Comparison of ENCODE assay signal across 9 cellular contexts in the genomic region with DNA sequence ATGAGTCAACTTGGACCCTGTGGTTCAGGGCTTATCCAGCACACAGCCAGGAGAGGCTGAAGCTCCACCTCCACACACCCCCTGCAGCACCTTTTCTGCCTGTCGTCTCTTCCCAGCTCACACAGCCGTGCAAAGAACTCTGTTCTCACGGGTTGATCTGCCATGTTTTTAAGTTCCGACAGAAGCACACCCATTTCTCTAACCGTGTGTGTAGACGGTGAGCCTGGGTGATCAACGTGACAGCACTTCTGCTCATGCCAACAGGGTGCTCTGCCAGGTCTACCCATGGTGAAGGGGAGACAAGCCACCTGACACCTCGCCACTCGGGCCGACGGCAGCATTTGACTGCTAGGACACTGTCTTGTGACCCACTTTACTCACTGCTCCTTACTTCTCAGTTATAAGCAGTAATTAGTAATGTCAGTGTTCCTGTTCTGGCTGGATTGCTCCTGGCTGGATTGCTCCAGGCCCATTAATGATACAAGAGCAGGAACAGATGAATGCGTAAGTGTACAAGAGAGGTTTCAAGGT.
DNase-seq lines count a peak whose midpoint lies in the region; ATAC-seq, FAIRE-seq and TF ChIP-seq lines count a peak whose summit lies in the region.
"Had no signal": no experiment of that assay in that cellular context is flagged by ENCODE, and none has a peak within 500 bp of the region (broad histone marks: within the 10 kb centered on the region; RNA-seq: fewer than 3 reads in every experiment).

No MANE protein-coding gene starts in this region.

- peak in 1 of 5 donors; percentile 9 for DNase-seq in CD8-positive, alpha-beta memory T cell
- DNase-seq in SJSA1 (ENCODE audit: low read depth in 1 of 2, low spot score in 2 of 2) = no peak
- no peak for DNase-seq in pancreas
- DNase-seq in NCI-H748 treated with DMSO at 0.1 percent for 48 hours (lab: John Stamatoyannopoulos, UW) = no peak
- no peak for DNase-seq in SHP77 treated with DMSO at 0.1 percent for 48 hours (lab: John Stamatoyannopoulos, UW)
- DNase-seq in OCI-M2 (lab: John Stamatoyannopoulos, UW; ENCODE audit: unreplicated experiment) = no peak
- no peak for DNase-seq in stimulated activated CD4-positive, alpha-beta T cell treated with anti-CD3 and anti-CD28 coated beads, Interleukin-2, amount 100 ng/mL, for 48 hours
- DNase-seq: NK-92 treated with Interleukin-12 subunit alpha and Interleukin-12 subunit beta, amount 100 ng/mL, for 24 hours had no signal

- H3K27me3 Mint-ChIP-seq in CD8-positive, alpha-beta memory T cell = no peaks in the 10 kb centered on the region

- peak overlapping the region in 6 of 8 donors; percentile 1 to 95 (median 73) for H3K27ac Mint-ChIP-seq in CD8-positive, alpha-beta memory T cell

- no peaks in the 10 kb centered on the region for H3K27me3 ChIP-seq in CD8-positive, alpha-beta memory T cell (ENCODE audit: insufficient read depth, low read length, poor library complexity, severe bottlenecking)
- H3K27me3 ChIP-seq in SJSA1 (replicated peaks) (no peaks in the 10 kb centered on the region), esophagus (ENCODE audit: control insufficient read depth in 1 of 2, insufficient read depth in 2 of 2, low read length in 2 of 2) (no peaks in the 10 kb centered on the region), pancreas (no peaks in the 10 kb centered on the region)

- H3K4me3 ChIP-seq in CD8-positive, alpha-beta memory T cell (ENCODE audit: low read length) = no peak overlapping the region
- H3K4me3 ChIP-seq in SJSA1 = no peak overlapping the region
- no peak overlapping the region for H3K4me3 ChIP-seq in esophagus (ENCODE audit: low read depth in 1 of 2, low read length in 2 of 2)
- H3K4me3 ChIP-seq in pancreas = no peak overlapping the region

- no peak for FAIRE-seq in pancreas (lab: Jason Lieb, UNC)

- H3K36me3 Mint-ChIP-seq in CD8-positive, alpha-beta memory T cell = peaks cover 0 to 40% (median 0%) of the 10 kb centered on the region in 3 donors

- intact Hi-C loops in pancreas (cut with DNase I) = no loop called here

- no peaks in the 10 kb centered on the region for H3K36me3 ChIP-seq in CD8-positive, alpha-beta memory T cell (ENCODE audit: insufficient read depth, low read length)
- H3K36me3 ChIP-seq in SJSA1 = peaks cover 19% of the 10 kb centered on the region
- H3K36me3 ChIP-seq in esophagus (ENCODE audit: control insufficient read depth in 2 of 2, insufficient read depth in 2 of 2, low read length in 1 of 2) = peaks cover 0 to 2% of the 10 kb centered on the region in 2 donors
- no peaks in the 10 kb centered on the region for H3K36me3 ChIP-seq in pancreas

- peaks cover 71 to 92% (median 86%) of the 10 kb centered on the region in 3 donors for H3K4me1 Mint-ChIP-seq in CD8-positive, alpha-beta memory T cell

- no peaks in the 10 kb centered on the region for H3K9me3 Mint-ChIP-seq in CD8-positive, alpha-beta memory T cell

- no peaks in the 10 kb centered on the region for H3K9me3 ChIP-seq in CD8-positive, alpha-beta memory T cell (ENCODE audit: low read length)
- no peaks in the 10 kb centered on the region for H3K9me3 ChIP-seq in SJSA1 (replicated peaks)
- H3K9me3 ChIP-seq in esophagus (ENCODE audit: control insufficient read depth in 2 of 2, insufficient read depth in 1 of 2, low read depth in 1 of 2, low read length in 1 of 2) = no peaks in the 10 kb centered on the region
- H3K9me3 ChIP-seq in pancreas = no peaks in the 10 kb centered on the region

- no peak overlapping the region for H3K27ac ChIP-seq in CD8-positive, alpha-beta memory T cell (ENCODE audit: low read depth, low read length)
- H3K27ac ChIP-seq in SJSA1 (peak overlapping the region; percentile 98), esophagus (ENCODE audit: low read depth in 2 of 2, low read length in 1 of 2) (peak overlapping the region; percentile 72 to 94), pancreas (peak overlapping the region in 3 of 4 donors; percentile 56 to 72 (median 60))

- 53 to 54% methylated on average over 12 of the region's 12 CpGs for WGBS in esophagus, 2 donors
- 29 to 34% methylated on average over 12 of the region's 12 CpGs for WGBS in pancreas, 2 donors

- peak overlapping the region in 6 of 7 donors; percentile 9 to 66 (median 28) for H3K4me3 Mint-ChIP-seq in CD8-positive, alpha-beta memory T cell

- CTCF ChIA-PET in CD8-positive, alpha-beta memory T cell (lab: Charles Lee) = interaction anchor here (0.7 to 1.7 kb wide), 2 partner anchors 8 to 26 kb away, joined by 3 to 6 read pairs; no protein-coding TSS in a partner anchor

- ATAC-seq in pancreas = peak in 3 of 4 donors; percentile 6 to 27 (median 6)

- POLR2A ChIA-PET in CD8-positive, alpha-beta memory T cell (lab: Charles Lee) = no interaction called here

- H3K4me1 ChIP-seq in CD8-positive, alpha-beta memory T cell (ENCODE audit: insufficient read depth, low read length) = peaks cover 78% of the 10 kb centered on the region
- H3K4me1 ChIP-seq in SJSA1 (replicated peaks) = peaks cover 76% of the 10 kb centered on the region
- peaks cover 0 to 12% of the 10 kb centered on the region in 2 donors for H3K4me1 ChIP-seq in esophagus (ENCODE audit: control insufficient read depth in 2 of 2, insufficient read depth in 2 of 2, low read length in 1 of 2)
- peaks cover 29 to 77% (median 64%) of the 10 kb centered on the region in 3 donors for H3K4me1 ChIP-seq in pancreas

- no peak for TF ChIP-seq CTCF in pancreas (IDR thresholded peaks at IDR 0.05)
